ENCODE assay signal across 14 cellular contexts in genomic region chr3:195251336-195252065, GRCh38. TPM values are rescaled to one million over a fixed set of nuclear protein-coding genes. Genes with fewer than 3 reads are reported as not detected.
A peak's percentile ranks its signal among the peaks of the same experiment; 100 is the strongest.
DNase-seq lines count a peak whose midpoint lies in the region; ATAC-seq and TF ChIP-seq lines count a peak whose summit lies in the region.
"Had no signal": no experiment of that assay in that cellular context is flagged by ENCODE, and none has a peak within 500 bp of the region (broad histone marks: within the 10 kb centered on the region; RNA-seq: fewer than 3 reads in every experiment).

No MANE protein-coding gene starts in this region.

- H4K20me1 ChIP-seq in BLaER1 treated with 17β-estradiol and CSF1 and Interleukin-3, amounts not matched to agents 10 nM and 100 nM = peaks cover 7 to 77% (median 63%) of the 10 kb centered on the region in 11 experiments; a peak in 20 of 22 replicates

- peaks cover 10 to 20% (median 15%) of the 10 kb centered on the region in 11 experiments; a peak in 19 of 22 replicates for H3K9me3 ChIP-seq in BLaER1 treated with 17β-estradiol and CSF1 and Interleukin-3, amounts not matched to agents 10 nM and 100 nM (replicated peaks in 1 of 11)
- H3K9me3 ChIP-seq: Peyer's patch had no signal

- no peak overlapping the region for H3K4me3 Mint-ChIP-seq in activated naive CD8-positive, alpha-beta T cell treated with anti-CD3 and anti-CD28 coated beads, Interleukin-2, amount 50 U/mL, for 24 hours
- H3K4me3 Mint-ChIP-seq in nephron progenitor cell = peak overlapping the region; percentile 69
- H3K4me3 Mint-ChIP-seq: activated naive CD8-positive, alpha-beta T cell had no signal

- peaks cover 9 to 53% (median 40%) of the 10 kb centered on the region in 10 experiments; a peak in 19 of 20 replicates for H3K4me1 ChIP-seq in BLaER1 treated with 17β-estradiol and CSF1 and Interleukin-3, amounts not matched to agents 10 nM and 100 nM
- H3K4me1 ChIP-seq: Peyer's patch had no signal

- H3K27ac ChIP-seq in BLaER1 treated with 17β-estradiol and CSF1 and Interleukin-3, amounts not matched to agents 10 nM and 100 nM = no peak overlapping the region
- H3K27ac ChIP-seq: Peyer's patch had no signal

- H3K9ac ChIP-seq in BLaER1 treated with 17β-estradiol and CSF1 and Interleukin-3, amounts not matched to agents 10 nM and 100 nM = peak overlapping the region in 5 of 11 experiments; percentile 0 to 39 (median 35); a peak in 4 of 22 replicates

- no peak overlapping the region for H3K27ac Mint-ChIP-seq in activated naive CD8-positive, alpha-beta T cell treated with anti-CD3 and anti-CD28 coated beads, Interleukin-2, amount 50 U/mL, for 24 hours
- H3K27ac Mint-ChIP-seq in nephron progenitor cell = peak overlapping the region; percentile 81
- H3K27ac Mint-ChIP-seq: activated naive CD8-positive, alpha-beta T cell had no signal

- peaks cover 7% of the 10 kb centered on the region for H3K36me3 Mint-ChIP-seq in activated naive CD8-positive, alpha-beta T cell treated with anti-CD3 and anti-CD28 coated beads, Interleukin-2, amount 50 U/mL, for 24 hours (ENCODE audit: low read depth)
- peaks cover 38% of the 10 kb centered on the region for H3K36me3 Mint-ChIP-seq in nephron progenitor cell (ENCODE audit: low read depth)

- ATAC-seq in activated naive CD8-positive, alpha-beta T cell treated with anti-CD3 and anti-CD28 coated beads, Interleukin-2, amount 50 U/mL, for 24 hours = peak; percentile 66
- no peak for ATAC-seq in HG03175 (IDR thresholded peaks at IDR 0.05; ENCODE audit: unreplicated experiment)
- ATAC-seq in GM19351 (IDR thresholded peaks at IDR 0.05; ENCODE audit: unreplicated experiment) = no peak
- ATAC-seq in omental fat pad (ENCODE audit: low FRiP score) = no peak

- H3K4me1 Mint-ChIP-seq in activated naive CD8-positive, alpha-beta T cell treated with anti-CD3 and anti-CD28 coated beads, Interleukin-2, amount 50 U/mL, for 24 hours = peaks cover 33% of the 10 kb centered on the region
- peaks cover 97% of the 10 kb centered on the region for H3K4me1 Mint-ChIP-seq in nephron progenitor cell

- DNase-seq in GM10266 (ENCODE audit: extremely low spot score) (peak; percentile 56), nephron progenitor cell (no peak), DMS153 (lab: John Stamatoyannopoulos, UW) (no peak), omental fat pad (ENCODE audit: low spot score) (no peak)
- peak; percentile 26 for DNase-seq in activated naive CD8-positive, alpha-beta T cell treated with anti-CD3 and anti-CD28 coated beads, Interleukin-2, amount 50 U/mL, for 24 hours
- DNase-seq: activated CD4-positive, alpha-beta T cell treated with anti-CD3 and anti-CD28 coated beads, Interleukin-2, amount 50 U/mL, for 1 hour; CD8-positive, alpha-beta memory T cell; GDM1; NCI-H526 treated with DMSO at 0.1 percent for 48 hours had no signal

- peaks cover 2 to 38% (median 14%) of the 10 kb centered on the region in 11 experiments; a peak in 17 of 22 replicates for H3K36me3 ChIP-seq in BLaER1 treated with 17β-estradiol and CSF1 and Interleukin-3, amounts not matched to agents 10 nM and 100 nM
- H3K36me3 ChIP-seq: Peyer's patch had no signal

- peaks cover 0 to 7% (median 0%) of the 10 kb centered on the region in 11 experiments; a peak in 1 of 22 replicates for H3K27me3 ChIP-seq in BLaER1 treated with 17β-estradiol and CSF1 and Interleukin-3, amounts not matched to agents 10 nM and 100 nM
- H3K27me3 ChIP-seq: Peyer's patch had no signal

- H3K27me3 Mint-ChIP-seq in activated naive CD8-positive, alpha-beta T cell treated with anti-CD3 and anti-CD28 coated beads, Interleukin-2, amount 50 U/mL, for 24 hours = no peaks in the 10 kb centered on the region
- H3K27me3 Mint-ChIP-seq in nephron progenitor cell (ENCODE audit: low read depth, poor library complexity) = peaks cover 3% of the 10 kb centered on the region
- H3K27me3 Mint-ChIP-seq: activated naive CD8-positive, alpha-beta T cell; CD8-positive, alpha-beta memory T cell had no signal

- TF ChIP-seq CTCF in GM10266 (IDR thresholded peaks at IDR 0.05; ENCODE audit: control insufficient read depth, insufficient read depth, low read depth, missing control alignments) (no peak), nephron progenitor cell (IDR thresholded peaks at IDR 0.05) (no peak), omental fat pad (IDR thresholded peaks at IDR 0.05) (no peak)

- peak overlapping the region; percentile 4 to 82 (median 66) for H3K4me2 ChIP-seq in BLaER1 treated with 17β-estradiol and CSF1 and Interleukin-3, amounts not matched to agents 10 nM and 100 nM

- no peak overlapping the region for H3K4me3 ChIP-seq in BLaER1 treated with 17β-estradiol and CSF1 and Interleukin-3, amounts not matched to agents 10 nM and 100 nM
- H3K4me3 ChIP-seq: Peyer's patch had no signal

- H3K9me3 Mint-ChIP-seq in activated naive CD8-positive, alpha-beta T cell treated with anti-CD3 and anti-CD28 coated beads, Interleukin-2, amount 50 U/mL, for 24 hours = no peaks in the 10 kb centered on the region
- H3K9me3 Mint-ChIP-seq in nephron progenitor cell = peaks cover 15% of the 10 kb centered on the region
- H3K9me3 Mint-ChIP-seq: CD8-positive, alpha-beta memory T cell had no signal

RNA-seq across cellular contexts. Expression of gene XXYLT1, which starts 19.5 kb away (rescaled TPM):
- 10 to 100 TPM in 1 of 4 donors, 1 to 10 TPM in 3; 6.0 to 16.1 (median 9.6) TPM for total RNA-seq in omental fat pad

Comparison
In these comparisons a context has a peak if more than half of its experiments do, and no peak if none do; other contexts are left out.
1. DNase-seq: peak in GM10266 (single experiment) and activated naive CD8-positive, alpha-beta T cell treated with anti-CD3 and anti-CD28 coated beads, Interleukin-2, amount 50 U/mL, for 24 hours (single experiment); none in nephron progenitor cell (single experiment), DMS153 (single experiment) and omental fat pad (single experiment).